Comparison of ENCODE assay signal across 16 cellular contexts in genomic region chr9:130332384-130332926, GRCh38.
DNase-seq lines count a peak whose midpoint lies in the region; ATAC-seq and TF ChIP-seq lines count a peak whose summit lies in the region.
"Had no signal": no experiment of that assay in that cellular context is flagged by ENCODE, and none has a peak within 500 bp of the region (broad histone marks: within the 10 kb centered on the region; RNA-seq: fewer than 3 reads in every experiment).

No MANE protein-coding gene starts in this region.

- peak; percentile 33 for DNase-seq in Right ventricle myocardium superior
- no peak for DNase-seq in left cardiac atrium
- DNase-seq in upper lobe of right lung: peak; percentile 62
- no peak for DNase-seq in NCI-H1048 (lab: John Stamatoyannopoulos, UW)
- DNase-seq in adrenal gland: no peak
- DNase-seq: ACHN; caudate nucleus; CD4-positive, alpha-beta T cell; DND-41; PC-9 had no signal

- ATAC-seq in Right ventricle myocardium superior (ENCODE audit: poor library complexity) (no peak), left cardiac atrium (no peak), upper lobe of right lung (no peak), HG03432 (IDR thresholded peaks at IDR 0.05; ENCODE audit: unreplicated experiment) (no peak)
- ATAC-seq: activated T-helper 17 cell treated with anti-CD3 and anti-CD28 coated beads, Interleukin-2, amount 50 U/mL, for 72 hours; GM23338; HepG2 had no signal

- no peaks in the 10 kb centered on the region for H3K9me3 ChIP-seq in duodenal mucosa (ENCODE audit: control insufficient read depth in 1 of 2, low read length in 2 of 2)
- H3K9me3 ChIP-seq in muscle layer of duodenum (ENCODE audit: control insufficient read depth in 1 of 2, low read length in 2 of 2): no peaks in the 10 kb centered on the region
- no peaks in the 10 kb centered on the region for H3K9me3 ChIP-seq in upper lobe of right lung
- H3K9me3 ChIP-seq in adrenal gland (replicated peaks in 1 of 3): no peaks in the 10 kb centered on the region

- 73 to 84% (median 80%) methylated on average over 19 to 26 of the region's 26 CpGs for whole genome bisulfite sequencing in adrenal gland, 4 donors

- no peak for TF ChIP-seq POLR2A in adrenal gland (IDR thresholded peaks at IDR 0.05)

- H3K4me3 ChIP-seq in duodenal mucosa (ENCODE audit: low read depth in 1 of 2, low read length in 2 of 2): no peak overlapping the region
- H3K4me3 ChIP-seq in muscle layer of duodenum (ENCODE audit: low read depth in 1 of 2, low read length in 2 of 2): no peak overlapping the region
- no peak overlapping the region for H3K4me3 ChIP-seq in upper lobe of right lung
- no peak overlapping the region for H3K4me3 ChIP-seq in adrenal gland
- H3K4me3 ChIP-seq: GM23338, PC-9 had no signal

- TF ChIP-seq CTCF in upper lobe of right lung (IDR thresholded peaks at IDR 0.05): no peak
- TF ChIP-seq CTCF in adrenal gland (IDR thresholded peaks at IDR 0.05): no peak

- no peaks in the 10 kb centered on the region for H3K36me3 ChIP-seq in duodenal mucosa (ENCODE audit: control insufficient read depth in 1 of 2, insufficient read depth in 2 of 2, low read length in 2 of 2)
- H3K36me3 ChIP-seq in muscle layer of duodenum (ENCODE audit: control insufficient read depth in 1 of 2, insufficient read depth in 2 of 2, low read length in 2 of 2): no peaks in the 10 kb centered on the region
- no peaks in the 10 kb centered on the region for H3K36me3 ChIP-seq in upper lobe of right lung
- no peaks in the 10 kb centered on the region for H3K36me3 ChIP-seq in adrenal gland (replicated peaks in 1 of 2)

- H3K27ac ChIP-seq in duodenal mucosa (ENCODE audit: low read depth, low read length) (peak overlapping the region; percentile 63), muscle layer of duodenum (ENCODE audit: low read length) (peak overlapping the region; percentile 79), upper lobe of right lung (no peak overlapping the region), adrenal gland (no peak overlapping the region)
- H3K27ac ChIP-seq: PC-9 had no signal

- H3K9ac ChIP-seq in duodenal mucosa (ENCODE audit: low read depth in 1 of 2, low read length in 2 of 2): peak overlapping the region in 1 of 2 donors; percentile 33

- intact Hi-C loops in Right ventricle myocardium superior (cut with DNase I): no loop called here
- intact Hi-C loops in left cardiac atrium (cut with DNase I): no loop called here
- intact Hi-C loops in upper lobe of right lung (cut with DNase I): no loop called here
- intact Hi-C loops in adrenal gland (cut with DNase I): no loop called here

- H3K4me1 ChIP-seq in duodenal mucosa (ENCODE audit: control insufficient read depth in 1 of 2, insufficient read depth in 2 of 2, low read length in 2 of 2) (peaks cover 10% of the 10 kb centered on the region in 2 donors), muscle layer of duodenum (ENCODE audit: control insufficient read depth in 1 of 2, insufficient read depth in 2 of 2, low read length in 2 of 2) (peaks cover 7 to 74% of the 10 kb centered on the region in 2 donors), upper lobe of right lung (no peaks in the 10 kb centered on the region), adrenal gland (replicated peaks in 1 of 2) (peaks cover 0 to 8% of the 10 kb centered on the region in 2 donors)

- H3K27me3 ChIP-seq in duodenal mucosa (ENCODE audit: control insufficient read depth in 1 of 2, insufficient read depth in 2 of 2, low read length in 2 of 2) (peaks cover 15 to 23% of the 10 kb centered on the region in 2 donors), muscle layer of duodenum (ENCODE audit: low read depth, low read length) (peaks cover 6% of the 10 kb centered on the region), upper lobe of right lung (peaks cover 10% of the 10 kb centered on the region), adrenal gland (peaks cover 5% of the 10 kb centered on the region)

Comparison
In these comparisons a context has a peak if more than half of its experiments do, and no peak if none do; other contexts are left out.
1. DNase-seq: peak in Right ventricle myocardium superior (single experiment) and upper lobe of right lung (single experiment); none in left cardiac atrium (single experiment), NCI-H1048 (single experiment) and adrenal gland (0 of 7).
2. H3K27ac ChIP-seq: peak in duodenal mucosa (single experiment) and muscle layer of duodenum (single experiment); none in upper lobe of right lung (single experiment) and adrenal gland (0 of 5).